20 cellular contexts compared by ENCODE assay signal in genomic region chr16:57306676-57307341, GRCh38. TPM values are rescaled to one million over a fixed set of nuclear protein-coding genes. Genes with fewer than 3 reads are reported as not detected.
"Had no signal": no experiment of that assay in that cellular context is flagged by ENCODE, and none has a peak within 500 bp of the region (broad histone marks: within the 10 kb centered on the region; RNA-seq: fewer than 3 reads in every experiment).

No MANE protein-coding gene starts in this region.

- H3K9me3 Mint-ChIP-seq: activated T-helper 2 cell treated with anti-CD3 and anti-CD28 coated beads, Interferon-gamma antibody, Interleukin-2, Interleukin-4, amounts not matched to agents 10 μg/mL and 5 μg/mL and 100 μg/mL, durations not matched to agents 14 hours and 24 hours and 36 hours; dendritic cell treated with granulocyte-macrophage colony-stimulating factor and Interleukin-4, amounts not matched to agents 40 ng/mL and 50 ng/mL, for 4 days; neural progenitor cell; T-cell had no signal

- H3K4me3 Mint-ChIP-seq: dendritic cell treated with granulocyte-macrophage colony-stimulating factor and Interleukin-4, amounts not matched to agents 40 ng/mL and 50 ng/mL, for 4 days; neural progenitor cell; T-cell had no signal

- DNase-seq: activated CD4-positive, alpha-beta T cell treated with anti-CD3 and anti-CD28 coated beads, Interleukin-2, amount 50 U/mL, for 1 hour; activated naive CD4-positive, alpha-beta T cell treated with anti-CD3 and anti-CD28 coated beads, Interleukin-2, amount 50 U/mL, for 16 hours; amygdala; brain microvascular endothelial cell; effector memory CD4-positive, alpha-beta T cell; foreskin keratinocyte; pancreas; SK-N-SH; stimulated activated CD4-positive, alpha-beta T cell treated with anti-CD3 and anti-CD28 coated beads, Interleukin-15, amount 100 ng/mL, for 24 hours; stimulated activated CD4-positive, alpha-beta T cell treated with anti-CD3 and anti-CD28 coated beads, Interleukin-4, amount 100 ng/mL, for 1 hour; stimulated activated naive CD4-positive, alpha-beta T cell; T-cell; T-helper 9 cell; testis; uterus had no signal

- H3K27ac ChIP-seq: brain microvascular endothelial cell, foreskin keratinocyte, neural progenitor cell, pancreas had no signal

- H3K4me1 ChIP-seq: foreskin keratinocyte, neural progenitor cell, pancreas, uterus had no signal

- H3K4me3 ChIP-seq: lung, neural progenitor cell, pancreas, testis, uterus had no signal

- H3K9me3 ChIP-seq: pancreas, SK-N-SH, testis, uterus had no signal

- H3K27me3 ChIP-seq: brain microvascular endothelial cell, neural progenitor cell, pancreas, testis, uterus had no signal

- H3K36me3 Mint-ChIP-seq: neural progenitor cell, T-cell had no signal

- ATAC-seq: activated CD4-positive, CD25-positive, alpha-beta regulatory T cell treated with anti-CD3 and anti-CD28 coated beads, Interleukin-2, amount 50 U/mL, for 24 hours; foreskin keratinocyte; pancreas; T-cell had no signal

- FAIRE-seq: pancreas had no signal

- H3K27ac Mint-ChIP-seq: activated T-helper 2 cell treated with anti-CD3 and anti-CD28 coated beads, Interferon-gamma antibody, Interleukin-2, Interleukin-4, amounts not matched to agents 10 μg/mL and 5 μg/mL and 100 μg/mL, durations not matched to agents 14 hours and 24 hours and 36 hours; dendritic cell treated with granulocyte-macrophage colony-stimulating factor and Interleukin-4, amounts not matched to agents 40 ng/mL and 50 ng/mL, for 4 days; neural progenitor cell; T-cell had no signal

- H3K36me3 ChIP-seq: brain microvascular endothelial cell, neural progenitor cell, pancreas, uterus had no signal

RNA-seq across cellular contexts. Expression of gene CCL22, which starts 51.8 kb away (rescaled TPM):
- total RNA-seq: foreskin keratinocyte, testis, uterus had no signal
- polyA plus RNA-seq: foreskin keratinocyte, SK-N-SH had no signal
